14 cellular contexts compared by ENCODE assay signal in genomic region chr2:122707224-122707824, GRCh38.
DNase-seq lines count a peak whose midpoint lies in the region; ATAC-seq, FAIRE-seq and TF ChIP-seq lines count a peak whose summit lies in the region.
"Had no signal": no experiment of that assay in that cellular context is flagged by ENCODE, and none has a peak within 500 bp of the region (broad histone marks: within the 10 kb centered on the region; RNA-seq: fewer than 3 reads in every experiment).

No MANE protein-coding gene starts in this region.

- CTCF ChIA-PET in PC-3 (lab: Charles Lee) = no interaction called here
- CTCF ChIA-PET in activated CD4-positive, alpha-beta memory T cell treated with anti-CD3 and anti-CD28 coated beads for 36 hours (lab: Charles Lee) = no interaction called here

- H3K4me3 Mint-ChIP-seq in activated CD4-positive, alpha-beta memory T cell treated with anti-CD3 and anti-CD28 coated beads for 36 hours = no peak overlapping the region
- H3K4me3 Mint-ChIP-seq: activated naive CD8-positive, alpha-beta T cell had no signal

- H3K36me3 ChIP-seq in PC-3 (ENCODE audit: low read depth, low read length) (no peaks in the 10 kb centered on the region), aorta (ENCODE audit: control insufficient read depth in 1 of 2, insufficient read depth in 2 of 2, low read length in 1 of 2) (no peaks in the 10 kb centered on the region)
- H3K36me3 ChIP-seq: thoracic aorta had no signal

- no TSS peak for BruUV-seq in PC-3 (replicated peaks; lab: Mats Ljungman, UMichigan)

- TF ChIP-seq POLR2A in GM12892 (IDR thresholded peaks at IDR 0.05; ENCODE audit: low read depth, low read length) = no peak

- WGBS in aorta, 2 donors = 59 to 71% methylated on average over 1 of the region's 1 CpG

- H3K9me3 Mint-ChIP-seq in activated CD4-positive, alpha-beta memory T cell treated with anti-CD3 and anti-CD28 coated beads for 36 hours = peaks cover 5% of the 10 kb centered on the region

- DNase-seq in GM12892 (ENCODE audit: insufficient read length) (no peak), PC-3 (no peak), aorta (no peak), posterior cingulate gyrus (no peak)
- DNase-seq in activated T-cell treated with anti-CD3 and anti-CD28 coated beads, Interleukin-2, amount 50 U/mL, for 1 hour = no peak
- no peak for DNase-seq in activated CD4-positive, alpha-beta memory T cell treated with anti-CD3 and anti-CD28 coated beads for 36 hours
- DNase-seq: activated CD4-positive, alpha-beta T cell treated with anti-CD3 and anti-CD28 coated beads for 4 hours; GDM1; NCI-H345; SHP77 had no signal

- peak; percentile 92 for FAIRE-seq in GM12892 (lab: Jason Lieb, UNC)

- no peaks in the 10 kb centered on the region for H3K79me2 ChIP-seq in PC-3 (ENCODE audit: low read length)

- H3K9me3 ChIP-seq in PC-3 (ENCODE audit: low read length) = no peaks in the 10 kb centered on the region
- peaks cover 1% of the 10 kb centered on the region for H3K9me3 ChIP-seq in aorta (ENCODE audit: control insufficient read depth, low read length)
- H3K9me3 ChIP-seq: thoracic aorta had no signal

- H3F3A ChIP-seq in PC-3 (ENCODE audit: low read length, unreplicated experiment) = no peaks in the 10 kb centered on the region

- H3K9me2 ChIP-seq in PC-3 (replicated peaks; ENCODE audit: low read length) = no peaks in the 10 kb centered on the region; the same call in 1 of the 2 replicates

- H3K9ac ChIP-seq in PC-3 (ENCODE audit: low read length) = no peak overlapping the region

- peaks cover 12% of the 10 kb centered on the region for H3K4me1 ChIP-seq in PC-3 (ENCODE audit: insufficient read depth, low read length)
- H3K4me1 ChIP-seq in aorta (ENCODE audit: control insufficient read depth in 1 of 2, insufficient read depth in 2 of 2, low read length in 2 of 2) = no peaks in the 10 kb centered on the region

- H3K4me1 Mint-ChIP-seq in activated CD4-positive, alpha-beta memory T cell treated with anti-CD3 and anti-CD28 coated beads for 36 hours (ENCODE audit: low read depth) = no peaks in the 10 kb centered on the region

- H4K20me1 ChIP-seq in PC-3 (ENCODE audit: low read length) = no peaks in the 10 kb centered on the region

- no peak overlapping the region for H3K27ac Mint-ChIP-seq in activated CD4-positive, alpha-beta memory T cell treated with anti-CD3 and anti-CD28 coated beads for 36 hours
- H3K27ac Mint-ChIP-seq: activated naive CD8-positive, alpha-beta T cell had no signal

- intact Hi-C loops in PC-3 (cut with micrococcal nuclease) (no loop called here), aorta (cut with DNase I) (no loop called here), posterior cingulate gyrus (cut with DNase I) (no loop called here)
- intact Hi-C loops in activated CD4-positive, alpha-beta memory T cell treated with anti-CD3 and anti-CD28 coated beads for 36 hours (cut with micrococcal nuclease) = no loop called here

- no peak overlapping the region for H2AFZ ChIP-seq in PC-3 (ENCODE audit: low read length)

- POLR2A ChIA-PET in PC-3 (lab: Charles Lee; ENCODE audit: unreplicated experiment) = no interaction called here
- POLR2A ChIA-PET in activated CD4-positive, alpha-beta memory T cell treated with anti-CD3 and anti-CD28 coated beads for 36 hours (lab: Charles Lee) = no interaction called here

- H3K27me3 Mint-ChIP-seq in activated CD4-positive, alpha-beta memory T cell treated with anti-CD3 and anti-CD28 coated beads for 36 hours = no peaks in the 10 kb centered on the region
- H3K27me3 Mint-ChIP-seq: activated naive CD8-positive, alpha-beta T cell had no signal

- H3K4me3 ChIP-seq in PC-3 (ENCODE audit: low read length) (no peak overlapping the region), aorta (ENCODE audit: low read length in 2 of 2) (no peak overlapping the region)
- H3K4me3 ChIP-seq: thoracic aorta had no signal

- no peak overlapping the region for H3K4me2 ChIP-seq in PC-3 (ENCODE audit: low read length)

- no peaks in the 10 kb centered on the region for H3K27me3 ChIP-seq in PC-3 (ENCODE audit: low read length)
- no peaks in the 10 kb centered on the region for H3K27me3 ChIP-seq in aorta (ENCODE audit: control insufficient read depth in 1 of 2, insufficient read depth in 2 of 2, low read length in 1 of 2)

- H3K27ac ChIP-seq in PC-3 (ENCODE audit: low read length) (peak overlapping the region; percentile 31), aorta (ENCODE audit: low read depth in 1 of 2, low read length in 2 of 2) (no peak overlapping the region)
- H3K27ac ChIP-seq: thoracic aorta had no signal

- ATAC-seq in GM19397 (IDR thresholded peaks at IDR 0.05; ENCODE audit: unreplicated experiment) (peak; percentile 64), HG02943 (IDR thresholded peaks at IDR 0.05; ENCODE audit: low read depth, unreplicated experiment) (peak; percentile 63), PC-3 (no peak), aorta (ENCODE audit: low FRiP score) (no peak)

- H3K36me3 Mint-ChIP-seq in activated CD4-positive, alpha-beta memory T cell treated with anti-CD3 and anti-CD28 coated beads for 36 hours = no peaks in the 10 kb centered on the region
- H3K36me3 Mint-ChIP-seq: activated naive CD8-positive, alpha-beta T cell had no signal

- no peak for TF ChIP-seq CTCF in PC-3 (conservative IDR thresholded peaks at IDR 0.05; ENCODE audit: low read depth, low read length)

Comparison
In these comparisons a context has a peak if more than half of its experiments do, and no peak if none do; other contexts are left out.
1. ATAC-seq: peak in GM19397 (single experiment) and HG02943 (single experiment); none in PC-3 (single experiment) and aorta (single experiment).